2 cellular contexts compared by ENCODE assay signal in genomic region chr10:102630663-102631062, GRCh38.
TF ChIP-seq lines count a peak whose summit lies in the region.

No MANE protein-coding gene starts in this region.

TF ChIP-seq in HCT116, 20 proteins besides CTCF, POLR2A, EP300 and RAD21 (continued from another document):
- no peak for TF ChIP-seq ZFX (IDR thresholded peaks at IDR 0.05)
- no peak for TF ChIP-seq ZNF274 (IDR thresholded peaks at IDR 0.05; ENCODE audit: low read depth, low read length)
- no peak for TF ChIP-seq REST (IDR thresholded peaks at IDR 0.05; ENCODE audit: low read depth)

TF ChIP-seq in WTC11, 78 proteins besides CTCF, POLR2A, EP300 and RAD21:
- no peak for TF ChIP-seq ARID4B (CRISPR knock-in tag; IDR thresholded peaks at IDR 0.05; ENCODE audit: borderline replicate concordance)
- no peak for TF ChIP-seq OVOL2 (CRISPR knock-in tag; IDR thresholded peaks at IDR 0.05; ENCODE audit: borderline replicate concordance)
- no peak for TF ChIP-seq NR2C2 (CRISPR knock-in tag; IDR thresholded peaks at IDR 0.05)
- TF ChIP-seq ZNF317 (CRISPR knock-in tag; IDR thresholded peaks at IDR 0.05; ENCODE audit: borderline replicate concordance, low read depth) = no peak
- no peak for TF ChIP-seq RELA (CRISPR knock-in tag; IDR thresholded peaks at IDR 0.05; ENCODE audit: borderline replicate concordance)
- no peak for TF ChIP-seq FOXP4 (CRISPR knock-in tag; IDR thresholded peaks at IDR 0.05)
